8 cellular contexts compared by ENCODE assay signal in the genomic region with DNA sequence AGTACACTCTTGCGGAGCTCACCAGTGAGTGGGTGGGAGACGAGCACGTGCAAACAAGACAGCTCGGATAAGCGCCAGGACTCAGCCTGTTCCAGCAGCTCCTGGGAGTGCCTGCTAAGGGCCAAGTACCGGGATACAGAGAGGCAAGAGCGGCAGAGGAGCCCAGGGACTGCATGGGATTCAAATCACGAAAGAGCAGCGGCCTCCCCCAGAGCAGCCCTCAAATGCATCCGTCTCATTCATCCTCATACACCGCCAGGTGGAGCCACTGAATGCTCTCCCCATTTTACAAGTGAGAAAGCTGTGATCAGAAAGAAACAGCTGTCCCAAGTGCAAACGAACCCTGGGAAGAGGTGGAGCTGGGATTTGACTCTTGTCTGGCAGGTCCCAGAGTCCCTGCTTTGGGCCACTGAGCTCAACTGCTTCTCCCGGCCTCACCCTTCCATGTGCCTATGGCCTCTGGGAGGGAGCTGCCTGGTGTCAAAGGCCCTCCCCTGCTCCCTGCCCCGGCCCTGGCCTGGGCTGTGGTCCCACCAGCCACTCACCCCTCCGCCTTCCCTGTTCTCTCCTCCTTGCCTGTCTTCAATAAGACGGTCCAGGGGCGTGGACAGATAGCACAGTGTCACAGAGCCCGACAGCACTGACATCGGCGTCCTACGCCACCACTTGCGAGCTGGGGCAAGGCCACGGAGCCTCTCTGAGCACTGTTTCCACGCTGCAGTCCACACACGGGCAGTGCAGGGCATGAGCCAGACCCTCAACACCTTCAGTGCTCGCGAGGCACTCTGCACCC.
DNase-seq lines count a peak whose midpoint lies in the region; ATAC-seq and TF ChIP-seq lines count a peak whose summit lies in the region.

No MANE protein-coding gene starts in this region.

- H3K4me1 Mint-ChIP-seq in CD8-positive, alpha-beta T cell (ENCODE audit: low read depth), result peaks cover 6% of the 10 kb centered on the region
- H3K4me1 Mint-ChIP-seq in HFFc6 (ENCODE audit: low read depth), result peaks cover 18% of the 10 kb centered on the region
- H3K4me1 Mint-ChIP-seq in activated T-cell treated with anti-CD3 and anti-CD28 coated beads, Interleukin-2, amount 50 U/mL, for 72 hours (ENCODE audit: low read depth), result peaks cover 20% of the 10 kb centered on the region

- CTCF ChIA-PET in CD8-positive, alpha-beta T cell (lab: Charles Lee), result interaction anchor here (1.0 to 2.4 kb wide), 12 partner anchors 9 to 300 kb away, joined by 3 to 10 read pairs (median 3); no protein-coding TSS in a partner anchor

- H3K27me3 Mint-ChIP-seq in CD8-positive, alpha-beta T cell (ENCODE audit: low read depth), result no peaks in the 10 kb centered on the region
- peaks cover 11% of the 10 kb centered on the region for H3K27me3 Mint-ChIP-seq in HFFc6 (ENCODE audit: insufficient read depth)
- H3K27me3 Mint-ChIP-seq in activated T-cell treated with anti-CD3 and anti-CD28 coated beads, Interleukin-2, amount 50 U/mL, for 72 hours (ENCODE audit: low read depth), result peaks cover 9% of the 10 kb centered on the region

- H4K20me1 ChIP-seq in neural cell (ENCODE audit: insufficient read depth), result no peaks in the 10 kb centered on the region

- no peak overlapping the region for H3K4me3 ChIP-seq in CD8-positive, alpha-beta T cell (ENCODE audit: low read depth, low read length)
- H3K4me3 ChIP-seq in NT2/D1 (ENCODE audit: insufficient read length, low read depth) (no peak overlapping the region), fibroblast of mammary gland (ENCODE audit: control insufficient read depth, low read depth, low read length) (peak overlapping the region; percentile 15), neural cell (ENCODE audit: low read length) (no peak overlapping the region)

- H3K9me3 Mint-ChIP-seq in CD8-positive, alpha-beta T cell, result no peaks in the 10 kb centered on the region
- H3K9me3 Mint-ChIP-seq in HFFc6, result no peaks in the 10 kb centered on the region
- no peaks in the 10 kb centered on the region for H3K9me3 Mint-ChIP-seq in activated T-cell treated with anti-CD3 and anti-CD28 coated beads, Interleukin-2, amount 50 U/mL, for 72 hours

- DNase-seq in CD8-positive, alpha-beta T cell, result peak in 6 of 7 experiments; percentile 16 to 59 (median 38)
- peak; percentile 64 for DNase-seq in HFFc6
- DNase-seq in NT2/D1 (ENCODE audit: low read depth, low spot score), result peak; percentile 74
- DNase-seq in activated T-cell treated with anti-CD3 and anti-CD28 coated beads, Interleukin-2, amount 50 U/mL, for 72 hours, result peak; percentile 50 to 51
- peak; percentile 72 for DNase-seq in fibroblast of mammary gland (ENCODE audit: low read depth)
- no peak for DNase-seq in cortex of kidney (lab: John Stamatoyannopoulos, UW)

- intact Hi-C loops in CD8-positive, alpha-beta T cell (cut with DNase I, micrococcal nuclease), result no loop called here

- H2AFZ ChIP-seq in neural cell (ENCODE audit: low read depth, low read length), result no peak overlapping the region

- peak; percentile 70 for TF ChIP-seq RAD21 in neural cell (conservative IDR thresholded peaks at IDR 0.05)

- POLR2A ChIA-PET in CD8-positive, alpha-beta T cell (lab: Charles Lee), result interaction anchor here (1.0 kb wide), 1 partner anchor 67 kb away, joined by 3 read pairs; no protein-coding TSS in a partner anchor

- no peaks in the 10 kb centered on the region for H3K79me2 ChIP-seq in neural cell (replicated peaks; ENCODE audit: insufficient read depth, low read length)

- peak overlapping the region; percentile 21 for H3K9ac ChIP-seq in NT2/D1 (ENCODE audit: insufficient read length, low read depth)
- H3K9ac ChIP-seq in neural cell (ENCODE audit: low read length), result peak overlapping the region; percentile 51

- H3K36me3 ChIP-seq in CD8-positive, alpha-beta T cell (ENCODE audit: insufficient read depth, low read length), result no peaks in the 10 kb centered on the region
- H3K36me3 ChIP-seq in NT2/D1 (ENCODE audit: insufficient read depth, insufficient read length, low read length), result no peaks in the 10 kb centered on the region
- no peaks in the 10 kb centered on the region for H3K36me3 ChIP-seq in neural cell (ENCODE audit: insufficient read depth, low read length)

- TF ChIP-seq EP300 in neural cell (conservative IDR thresholded peaks at IDR 0.05; ENCODE audit: poor library complexity, severe bottlenecking), result no peak

- TF ChIP-seq CTCF in CD8-positive, alpha-beta T cell (IDR thresholded peaks at IDR 0.05), result no peak
- TF ChIP-seq CTCF in HFFc6 (IDR thresholded peaks at IDR 0.05) (peak; percentile 90), fibroblast of mammary gland (conservative IDR thresholded peaks at IDR 0.05; ENCODE audit: control insufficient read depth, insufficient read depth, low read depth, low read length) (peak; percentile 73), neural cell (IDR thresholded peaks at IDR 0.05; ENCODE audit: poor library complexity, severe bottlenecking) (peak; percentile 80)

- peak; percentile 48 for ATAC-seq in CD8-positive, alpha-beta T cell
- ATAC-seq in activated T-cell treated with anti-CD3 and anti-CD28 coated beads, Interleukin-2, amount 50 U/mL, for 72 hours (replicated peaks in 1 of 2), result peak; percentile 58 to 60
- ATAC-seq in GM19455 (IDR thresholded peaks at IDR 0.05; ENCODE audit: unreplicated experiment), result no peak

- H3K4me3 Mint-ChIP-seq in CD8-positive, alpha-beta T cell, result no peak overlapping the region
- H3K4me3 Mint-ChIP-seq in HFFc6, result peak overlapping the region; percentile 83
- H3K4me3 Mint-ChIP-seq in activated T-cell treated with anti-CD3 and anti-CD28 coated beads, Interleukin-2, amount 50 U/mL, for 72 hours, result no peak overlapping the region

- H3F3A ChIP-seq in neural cell (ENCODE audit: insufficient read depth, low read length, poor library complexity, severe bottlenecking), result no peaks in the 10 kb centered on the region

- H3K27me3 ChIP-seq in CD8-positive, alpha-beta T cell (ENCODE audit: insufficient read depth, low read length), result no peaks in the 10 kb centered on the region
- H3K27me3 ChIP-seq in NT2/D1 (ENCODE audit: insufficient read depth, insufficient read length), result peaks cover 3% of the 10 kb centered on the region
- H3K27me3 ChIP-seq in neural cell (ENCODE audit: insufficient read depth, low read depth, low read length), result no peaks in the 10 kb centered on the region

- H3K27ac Mint-ChIP-seq in CD8-positive, alpha-beta T cell, result no peak overlapping the region
- H3K27ac Mint-ChIP-seq in HFFc6, result peak overlapping the region; percentile 64
- H3K27ac Mint-ChIP-seq in activated T-cell treated with anti-CD3 and anti-CD28 coated beads, Interleukin-2, amount 50 U/mL, for 72 hours, result no peak overlapping the region

- H3K9me2 ChIP-seq in neural cell (ENCODE audit: insufficient read depth, low read length), result no peaks in the 10 kb centered on the region

- no peaks in the 10 kb centered on the region for H3K9me3 ChIP-seq in CD8-positive, alpha-beta T cell (ENCODE audit: low read length)
- no peaks in the 10 kb centered on the region for H3K9me3 ChIP-seq in NT2/D1 (ENCODE audit: insufficient read depth, low read length)
- no peaks in the 10 kb centered on the region for H3K9me3 ChIP-seq in neural cell (ENCODE audit: low read length)

- H3K4me1 ChIP-seq in CD8-positive, alpha-beta T cell (ENCODE audit: insufficient read depth, low read length), result no peaks in the 10 kb centered on the region
- H3K4me1 ChIP-seq in NT2/D1 (ENCODE audit: insufficient read depth, insufficient read length), result peaks cover 44% of the 10 kb centered on the region

- H3K36me3 Mint-ChIP-seq in CD8-positive, alpha-beta T cell, result no peaks in the 10 kb centered on the region
- no peaks in the 10 kb centered on the region for H3K36me3 Mint-ChIP-seq in HFFc6 (ENCODE audit: low read depth)
- no peaks in the 10 kb centered on the region for H3K36me3 Mint-ChIP-seq in activated T-cell treated with anti-CD3 and anti-CD28 coated beads, Interleukin-2, amount 50 U/mL, for 72 hours (ENCODE audit: insufficient read depth in 2 of 2)

- H3K27ac ChIP-seq in CD8-positive, alpha-beta T cell (ENCODE audit: low read depth, low read length), result no peak overlapping the region
- peak overlapping the region; percentile 53 for H3K27ac ChIP-seq in neural cell (ENCODE audit: low read length)

- no peak overlapping the region for H3K4me2 ChIP-seq in neural cell (ENCODE audit: low read length)

TF ChIP-seq in neural cell, 6 proteins besides CTCF, POLR2A, EP300 and RAD21:
- TF ChIP-seq EZH2 (IDR thresholded peaks at IDR 0.05; ENCODE audit: borderline replicate concordance, insufficient read depth, low read length, poor library complexity, severe bottlenecking) (no peak), SMC3 (conservative IDR thresholded peaks at IDR 0.05; ENCODE audit: poor library complexity) (peak; percentile 80)
